In genomic region chr9:87776481-87777373, GRCh38 we compare ENCODE assay signal across 1 cellular context.
TF ChIP-seq lines count a peak whose summit lies in the region.

No MANE protein-coding gene starts in this region.

TF ChIP-seq in K562, 482 proteins besides CTCF, POLR2A, EP300 and RAD21 (continued from another document):
- TF ChIP-seq PBX2 (CRISPR knock-in tag; IDR thresholded peaks at IDR 0.05; ENCODE audit: low read depth) (no peak), PBX2 (tag; conservative IDR thresholded peaks at IDR 0.05; ENCODE audit: low read depth) (no peak), ZNF592 (IDR thresholded peaks at IDR 0.05) (peak; percentile 45; the same call in 1 of the 2 replicates), ZNF24 (IDR thresholded peaks at IDR 0.05) (no peak), SETDB1 (IDR thresholded peaks at IDR 0.05; ENCODE audit: low read length) (no peak), ARID3B (CRISPR knock-in tag; IDR thresholded peaks at IDR 0.05; ENCODE audit: borderline replicate concordance) (no peak)
